Comparison of ENCODE assay signal across 8 cellular contexts in the genomic region with DNA sequence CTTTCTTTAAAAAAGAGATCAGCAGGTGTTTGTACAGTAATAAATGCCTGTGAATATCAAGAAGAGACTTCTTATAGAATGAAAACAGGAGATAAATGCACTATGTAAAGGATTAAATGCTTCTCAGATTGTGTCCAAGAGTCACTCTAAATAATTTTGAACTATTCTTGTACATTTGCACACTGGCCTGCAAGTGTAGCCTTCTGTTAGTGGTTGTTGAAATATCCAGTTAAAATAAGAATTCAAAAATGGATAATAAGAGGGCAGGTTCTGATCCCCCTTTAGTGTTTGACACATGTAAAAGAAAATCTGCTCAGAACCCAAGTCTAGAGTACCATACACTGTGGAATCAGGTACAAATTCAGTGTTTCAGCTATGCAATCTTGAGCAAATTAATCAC.
"Had no signal": no experiment of that assay in that cellular context is flagged by ENCODE, and none has a peak within 500 bp of the region (broad histone marks: within the 10 kb centered on the region; RNA-seq: fewer than 3 reads in every experiment).

No MANE protein-coding gene starts in this region.

- H3K4me1 Mint-ChIP-seq: IgD-negative memory B cell had no signal

- H3K4me3 Mint-ChIP-seq: IgD-negative memory B cell had no signal

- H3K9ac ChIP-seq: KMS-11 had no signal

- H3K4me2 ChIP-seq: KMS-11 had no signal

- H3K4me3 ChIP-seq: K562 had no signal

- DNase-seq: IMR-90, KBM-7, KG1 had no signal

- FAIRE-seq: HepG2, K562 had no signal

- H3K27ac ChIP-seq: HL-60, KMS-11 had no signal

- H3K27ac Mint-ChIP-seq: IgD-negative memory B cell had no signal

- ATAC-seq: HepG2, K562 had no signal
